ENCODE assay signal across 15 cellular contexts in the genomic region with DNA sequence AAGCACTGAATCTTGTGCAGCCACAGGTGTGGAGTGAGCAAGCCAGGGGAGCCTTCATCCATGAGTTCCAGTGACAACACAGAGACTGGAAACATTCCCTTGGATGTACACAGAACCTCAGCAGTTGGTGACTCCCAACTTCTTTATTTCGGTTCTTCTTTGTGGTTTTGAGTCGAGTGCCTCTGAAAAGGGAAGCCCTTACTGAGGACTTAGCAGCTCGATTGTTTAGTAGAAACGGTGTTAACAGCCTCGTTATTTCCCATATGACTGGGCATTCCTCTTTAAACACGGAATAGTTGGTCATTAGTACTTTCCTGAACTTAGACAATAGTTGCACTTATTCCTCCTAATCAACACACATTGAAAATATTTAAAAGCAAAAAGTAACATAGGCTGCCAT. TPM values are rescaled to one million over a fixed set of nuclear protein-coding genes. Genes with fewer than 3 reads are reported as not detected.
DNase-seq lines count a peak whose midpoint lies in the region; ATAC-seq, FAIRE-seq and TF ChIP-seq lines count a peak whose summit lies in the region.
"Had no signal": no experiment of that assay in that cellular context is flagged by ENCODE, and none has a peak within 500 bp of the region (broad histone marks: within the 10 kb centered on the region; RNA-seq: fewer than 3 reads in every experiment).

No MANE protein-coding gene starts in this region.

- peak overlapping the region; percentile 6 to 76 (median 51) for H3K27ac ChIP-seq in upper lobe of left lung
- H3K27ac ChIP-seq: gastrocnemius medialis had no signal

- no peaks in the 10 kb centered on the region for H3K27me3 Mint-ChIP-seq in T-helper 2 cell treated with Interferon-gamma antibody and Interleukin-4, amounts not matched to agents 5 μg/mL and 100 μg/mL, for 36 hours (ENCODE audit: low read depth)
- H3K27me3 Mint-ChIP-seq in glutamatergic neuron (ENCODE audit: unreplicated experiment), result peaks cover 2% of the 10 kb centered on the region

- TF ChIP-seq CTCF in glutamatergic neuron (IDR thresholded peaks at IDR 0.05; ENCODE audit: partially characterized antibody, unreplicated experiment), result no peak
- TF ChIP-seq CTCF in upper lobe of left lung (IDR thresholded peaks at IDR 0.05), result no peak

- H3K4me1 ChIP-seq in upper lobe of left lung, result peaks cover 61 to 100% (median 89%) of the 10 kb centered on the region in 4 donors

- peak; percentile 59 to 81 for ATAC-seq in upper lobe of left lung (ENCODE audit: low FRiP score in 2 of 2)
- ATAC-seq: activated T-cell treated with anti-CD3 and anti-CD28 coated beads, Interleukin-2, amount 50 U/mL, for 4 hours had no signal

- H3K4me1 Mint-ChIP-seq in T-helper 2 cell treated with Interferon-gamma antibody and Interleukin-4, amounts not matched to agents 5 μg/mL and 100 μg/mL, for 36 hours (ENCODE audit: low read depth), result peaks cover 86% of the 10 kb centered on the region
- peaks cover 64% of the 10 kb centered on the region for H3K4me1 Mint-ChIP-seq in glutamatergic neuron (ENCODE audit: low read depth, unreplicated experiment)

- WGBS in upper lobe of left lung, 2 donors, result 37 to 38% methylated on average over 6 of the region's 6 CpGs

- no peak for DNase-seq in T-helper 2 cell treated with Interferon-gamma antibody and Interleukin-4, amounts not matched to agents 5 μg/mL and 100 μg/mL, for 36 hours (ENCODE audit: low spot score)
- no peak for DNase-seq in T-helper 2 cell
- DNase-seq in RPMI8226, result peak; percentile 73
- no peak for DNase-seq in glutamatergic neuron
- DNase-seq in upper lobe of left lung, result peak in 1 of 2 donors; percentile 54
- no peak for DNase-seq in kidney tubule cell (ENCODE audit: low spot score)
- DNase-seq in urothelium cell line (ENCODE audit: low spot score), result no peak
- no peak for DNase-seq in NCI-H2029 (lab: John Stamatoyannopoulos, UW)
- DNase-seq: 8988T; activated CD4-positive, alpha-beta T cell treated with anti-CD3 and anti-CD28 coated beads, Interleukin-2, amount 10 ng/mL, durations not matched to agents 24 days and 14 days; activated T-cell treated with anti-CD3 and anti-CD28 coated beads, Interleukin-2, amount 50 U/mL, for 4 hours; gastrocnemius medialis had no signal

- H3K36me3 ChIP-seq in upper lobe of left lung, result peaks cover 0 to 5% (median 0%) of the 10 kb centered on the region in 4 donors
- H3K36me3 ChIP-seq: gastrocnemius medialis had no signal

- FAIRE-seq in urothelium cell line (lab: Jason Lieb, UNC), result no peak
- FAIRE-seq: G401.6, RCC 7860 had no signal

- H3K9me3 Mint-ChIP-seq in T-helper 2 cell treated with Interferon-gamma antibody and Interleukin-4, amounts not matched to agents 5 μg/mL and 100 μg/mL, for 36 hours, result no peaks in the 10 kb centered on the region
- peaks cover 6% of the 10 kb centered on the region for H3K9me3 Mint-ChIP-seq in glutamatergic neuron (ENCODE audit: unreplicated experiment)
- H3K9me3 Mint-ChIP-seq: activated CD4-positive, alpha-beta T cell treated with anti-CD3 and anti-CD28 coated beads, Interleukin-2, amount 10 ng/mL, durations not matched to agents 24 days and 14 days; activated T-cell treated with anti-CD3 and anti-CD28 coated beads, Interleukin-2, amount 50 U/mL, for 4 hours; T-helper 1 cell treated with Interleukin-12 subunit alpha and Interleukin-12 subunit beta and Interleukin-4 antibody, amounts not matched to agents 30 μg/mL and 1 μg/mL, for 36 hours had no signal

- TF ChIP-seq POLR2A in upper lobe of left lung (IDR thresholded peaks at IDR 0.05), result no peak

- no peak for TF ChIP-seq EP300 in upper lobe of left lung (IDR thresholded peaks at IDR 0.05)

- peak overlapping the region; percentile 49 for H3K4me3 Mint-ChIP-seq in T-helper 2 cell treated with Interferon-gamma antibody and Interleukin-4, amounts not matched to agents 5 μg/mL and 100 μg/mL, for 36 hours
- peak overlapping the region; percentile 72 for H3K4me3 Mint-ChIP-seq in glutamatergic neuron (ENCODE audit: unreplicated experiment)
- H3K4me3 Mint-ChIP-seq: activated CD4-positive, alpha-beta T cell treated with anti-CD3 and anti-CD28 coated beads, Interleukin-2, amount 10 ng/mL, durations not matched to agents 24 days and 14 days; activated T-cell treated with anti-CD3 and anti-CD28 coated beads, Interleukin-2, amount 50 U/mL, for 4 hours; T-helper 1 cell treated with Interleukin-12 subunit alpha and Interleukin-12 subunit beta and Interleukin-4 antibody, amounts not matched to agents 30 μg/mL and 1 μg/mL, for 36 hours had no signal

- H3K4me3 ChIP-seq in upper lobe of left lung, result no peak overlapping the region
- H3K4me3 ChIP-seq: gastrocnemius medialis had no signal

- no peaks in the 10 kb centered on the region for H3K9me3 ChIP-seq in upper lobe of left lung
- H3K9me3 ChIP-seq: gastrocnemius medialis had no signal

- peaks cover 23% of the 10 kb centered on the region for H3K36me3 Mint-ChIP-seq in T-helper 2 cell treated with Interferon-gamma antibody and Interleukin-4, amounts not matched to agents 5 μg/mL and 100 μg/mL, for 36 hours (ENCODE audit: low read depth)
- H3K36me3 Mint-ChIP-seq in glutamatergic neuron (ENCODE audit: unreplicated experiment), result no peaks in the 10 kb centered on the region

- H3K27me3 ChIP-seq in upper lobe of left lung, result no peaks in the 10 kb centered on the region
- H3K27me3 ChIP-seq: gastrocnemius medialis had no signal

- no peak overlapping the region for H3K27ac Mint-ChIP-seq in T-helper 2 cell treated with Interferon-gamma antibody and Interleukin-4, amounts not matched to agents 5 μg/mL and 100 μg/mL, for 36 hours
- H3K27ac Mint-ChIP-seq in glutamatergic neuron (ENCODE audit: unreplicated experiment), result peak overlapping the region; percentile 93
- H3K27ac Mint-ChIP-seq: activated CD4-positive, alpha-beta T cell treated with anti-CD3 and anti-CD28 coated beads, Interleukin-2, amount 10 ng/mL, durations not matched to agents 24 days and 14 days; T-helper 1 cell treated with Interleukin-12 subunit alpha and Interleukin-12 subunit beta and Interleukin-4 antibody, amounts not matched to agents 30 μg/mL and 1 μg/mL, for 36 hours had no signal

RNA-seq across cellular contexts. Expression of a gene that starts 7.7 kb away (rescaled TPM):
- total RNA-seq in glutamatergic neuron (ENCODE audit: unreplicated experiment) (27.9 TPM), upper lobe of left lung (10 to 100 TPM; 29.3 to 56.6 (median 46.7) TPM)
